29 cellular contexts compared by ENCODE assay signal in the genomic region with DNA sequence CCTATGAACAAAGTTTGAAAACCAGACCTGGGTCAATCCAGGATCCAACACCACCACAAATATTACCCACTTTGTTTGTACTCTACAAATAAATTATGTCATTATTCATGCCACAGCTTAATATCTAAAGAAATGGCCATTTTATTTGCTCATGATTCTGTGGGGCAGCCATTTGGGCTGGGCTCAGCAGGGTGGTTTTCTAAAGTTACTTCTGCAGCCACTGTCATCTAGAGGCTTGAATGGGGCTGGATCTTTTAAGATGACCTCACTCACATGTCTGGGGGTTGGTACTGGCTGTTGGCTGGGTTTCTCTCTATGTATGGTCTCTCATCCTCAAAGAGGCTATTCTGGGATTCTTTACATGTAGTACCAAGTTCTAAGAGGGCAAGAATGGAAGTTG.
"Had no signal": no experiment of that assay in that cellular context is flagged by ENCODE, and none has a peak within 500 bp of the region (broad histone marks: within the 10 kb centered on the region; RNA-seq: fewer than 3 reads in every experiment).

No MANE protein-coding gene starts in this region.

- H3K27me3 Mint-ChIP-seq: activated B cell treated with CpG ODN at 0.5 μM for 24 hours; activated naive CD4-positive, alpha-beta T cell treated with anti-CD3 and anti-CD28 coated beads, Interleukin-2, amount 10 ng/mL, durations not matched to agents 7 days and 5 days; activated naive CD8-positive, alpha-beta T cell treated with anti-CD3 and anti-CD28 coated beads, Interleukin-2, amount 10 ng/mL, durations not matched to agents 7 days and 5 days; naive thymus-derived CD4-positive, alpha-beta T cell; T-helper 17 cell; type B pancreatic cell had no signal

- H3K4me2 ChIP-seq: neural progenitor cell had no signal

- H3K27ac ChIP-seq: neural progenitor cell had no signal

- H3K36me3 ChIP-seq: heart left ventricle, neural progenitor cell, spleen, uterus had no signal

- H3K4me1 Mint-ChIP-seq: endodermal cell, neural progenitor cell had no signal

- DNase-seq: activated B cell treated with CpG ODN at 0.5 μM for 24 hours; activated CD4-positive, alpha-beta T cell treated with anti-CD3 and anti-CD28 coated beads, Interleukin-2, amount 50 U/mL, for 1 hour; activated gamma-delta T cell; activated naive CD4-positive, alpha-beta T cell treated with anti-CD3 and anti-CD28 coated beads, Interleukin-2, amount 10 ng/mL, durations not matched to agents 7 days and 5 days; activated naive CD8-positive, alpha-beta T cell treated with anti-CD3 and anti-CD28 coated beads, Interleukin-2, amount 10 ng/mL, durations not matched to agents 7 days and 5 days; activated T-cell treated with anti-CD3 and anti-CD28 coated beads for 4 hours; caudate nucleus; endodermal cell; foreskin fibroblast; heart left ventricle; hypothalamus; immature natural killer cell; kidney; left colon; naive thymus-derived CD4-positive, alpha-beta T cell; occipital lobe; posterior cingulate gyrus; right cardiac atrium; spleen; stimulated activated naive CD4-positive, alpha-beta T cell treated with Interleukin-2 at 50 U/mL for 16 hours; T-helper 17 cell; T1000; uterus had no signal

- FAIRE-seq: kidney had no signal

- H3K9me3 ChIP-seq: uterus had no signal

- H3K4me3 Mint-ChIP-seq: activated B cell treated with CpG ODN at 0.5 μM for 24 hours; activated naive CD4-positive, alpha-beta T cell treated with anti-CD3 and anti-CD28 coated beads, Interleukin-2, amount 10 ng/mL, durations not matched to agents 7 days and 5 days; activated T-helper 1 cell treated with anti-CD3 and anti-CD28 coated beads, Interleukin-12 subunit alpha, Interleukin-12 subunit beta, Interleukin-2, Interleukin-4 antibody, amounts not matched to agents 30 ng/mL and 10 ng/mL and 1 ng/mL, durations not matched to agents 14 hours and 24 hours and 36 hours; dendritic cell treated with granulocyte-macrophage colony-stimulating factor and Interleukin-4, amounts not matched to agents 40 ng/mL and 50 ng/mL, for 4 days; endodermal cell; mesothelial cell of epicardium; naive thymus-derived CD4-positive, alpha-beta T cell; neural progenitor cell; T-helper 17 cell; type B pancreatic cell had no signal

- ATAC-seq: esophagus mucosa; heart left ventricle; left colon; naive thymus-derived CD4-positive, alpha-beta T cell; right cardiac atrium; T-helper 17 cell had no signal

- H3K27me3 ChIP-seq: heart left ventricle, neural progenitor cell, spleen, uterus had no signal

- H2AFZ ChIP-seq: neural progenitor cell had no signal

- H3K9ac ChIP-seq: neural progenitor cell had no signal

- H3K4me3 ChIP-seq: heart left ventricle, neural progenitor cell, spleen, uterus had no signal

- H3K27ac Mint-ChIP-seq: endodermal cell, mesothelial cell of epicardium, neural progenitor cell had no signal
